Comparison of ENCODE assay signal across 7 cellular contexts in genomic region chr13:51916419-51916818, GRCh38. TPM values are rescaled to one million over a fixed set of nuclear protein-coding genes. Genes with fewer than 3 reads are reported as not detected.
"Had no signal": no experiment of that assay in that cellular context is flagged by ENCODE, and none has a peak within 500 bp of the region (broad histone marks: within the 10 kb centered on the region; RNA-seq: fewer than 3 reads in every experiment).

No MANE protein-coding gene starts in this region.

- H3K4me3 ChIP-seq: K562 had no signal

- H3K27ac Mint-ChIP-seq: IgD-negative memory B cell had no signal

- H3K36me3 Mint-ChIP-seq: IgD-negative memory B cell had no signal

- ATAC-seq: HepG2, K562 had no signal

- H3K9me3 Mint-ChIP-seq: IgD-negative memory B cell had no signal

- H3K27ac ChIP-seq: HL-60 had no signal

- DNase-seq: IMR-90 had no signal

RNA-seq across cellular contexts. Expression of gene CCDC70, which starts 54.6 kb away (rescaled TPM):
- total RNA-seq: HT-29, HT1080, IMR-90, K562 had no signal
- polyA plus RNA-seq: HepG2, IgD-negative memory B cell, IMR-90, K562 had no signal
